ENCODE assay signal across 9 cellular contexts in genomic region chr14:49303952-49304516, GRCh38.
A peak's percentile ranks its signal among the peaks of the same experiment; 100 is the strongest.
DNase-seq lines count a peak whose midpoint lies in the region; FAIRE-seq and TF ChIP-seq lines count a peak whose summit lies in the region.
"Had no signal": no experiment of that assay in that cellular context is flagged by ENCODE, and none has a peak within 500 bp of the region (broad histone marks: within the 10 kb centered on the region; RNA-seq: fewer than 3 reads in every experiment).

No MANE protein-coding gene starts in this region.

- H3K4me3 ChIP-seq in SK-N-MC (no peak overlapping the region), fibroblast of the aortic adventitia (ENCODE audit: low read depth, low read length) (no peak overlapping the region), small intestine (ENCODE audit: low read depth in 1 of 2, low read length in 2 of 2) (no peak overlapping the region)

- H3K9ac ChIP-seq in SK-N-MC (ENCODE audit: insufficient read length), result no peak overlapping the region

- FAIRE-seq in small intestine (lab: Jason Lieb, UNC), result no peak

- no peak overlapping the region for H3K27ac Mint-ChIP-seq in activated CD4-positive, alpha-beta T cell treated with anti-CD3 and anti-CD28 coated beads, Interleukin-2, amount 10 ng/mL, durations not matched to agents 24 days and 14 days

- H3K9me3 ChIP-seq in SK-N-MC (ENCODE audit: low read depth, low read length) (no peaks in the 10 kb centered on the region), small intestine (ENCODE audit: control insufficient read depth, low read depth) (no peaks in the 10 kb centered on the region)

- no peak for TF ChIP-seq CTCF in fibroblast of the aortic adventitia (IDR thresholded peaks at IDR 0.05; ENCODE audit: insufficient read depth, low read length)
- no peak for TF ChIP-seq CTCF in GM13977 (IDR thresholded peaks at IDR 0.05; ENCODE audit: extremely low read depth, insufficient read depth, missing control alignments)

- no peaks in the 10 kb centered on the region for H3K27me3 ChIP-seq in small intestine (ENCODE audit: control insufficient read depth in 2 of 2, insufficient read depth in 2 of 2, low read length in 2 of 2)

- H3K27ac ChIP-seq in SK-N-MC (no peak overlapping the region), small intestine (ENCODE audit: low read depth in 1 of 2, low read length in 1 of 2) (no peak overlapping the region)

- no peaks in the 10 kb centered on the region for H3K4me1 ChIP-seq in small intestine (ENCODE audit: control insufficient read depth in 2 of 2, insufficient read depth in 1 of 2, low read depth in 1 of 2, low read length in 1 of 2)

- DNase-seq in activated CD4-positive, alpha-beta T cell treated with anti-CD3 and anti-CD28 coated beads, Interleukin-2, amount 10 ng/mL, durations not matched to agents 24 days and 14 days, result peak; percentile 68
- DNase-seq in activated CD4-positive, alpha-beta T cell treated with anti-CD3 and anti-CD28 coated beads for 1 hour, result no peak
- DNase-seq in SK-N-MC (ENCODE audit: low read depth, low spot score) (peak; percentile 16), fibroblast of the aortic adventitia (ENCODE audit: low read depth) (peak; percentile 25), small intestine (peak; percentile 1), NCI-H526 treated with DMSO at 0.1 percent for 48 hours (lab: John Stamatoyannopoulos, UW) (no peak), GM13977 (ENCODE audit: low spot score) (no peak)
- no peak for DNase-seq in activated effector memory CD4-positive, alpha-beta T cell treated with Interleukin-2 at 50 U/mL for 16 hours
- DNase-seq: activated CD4-positive, alpha-beta T cell treated with anti-CD3 and anti-CD28 coated beads for 4 hours had no signal

- H3K9me3 Mint-ChIP-seq in activated CD4-positive, alpha-beta T cell treated with anti-CD3 and anti-CD28 coated beads, Interleukin-2, amount 10 ng/mL, durations not matched to agents 24 days and 14 days, result no peaks in the 10 kb centered on the region

- no peaks in the 10 kb centered on the region for H3K27me3 Mint-ChIP-seq in activated CD4-positive, alpha-beta T cell treated with anti-CD3 and anti-CD28 coated beads, Interleukin-2, amount 10 ng/mL, durations not matched to agents 24 days and 14 days

- H3K36me3 ChIP-seq in SK-N-MC (ENCODE audit: insufficient read depth, low read length) (no peaks in the 10 kb centered on the region), small intestine (ENCODE audit: control insufficient read depth in 2 of 2, insufficient read depth in 2 of 2, low read length in 2 of 2) (no peaks in the 10 kb centered on the region)

- no peak overlapping the region for H3K4me3 Mint-ChIP-seq in activated CD4-positive, alpha-beta T cell treated with anti-CD3 and anti-CD28 coated beads, Interleukin-2, amount 10 ng/mL, durations not matched to agents 24 days and 14 days

- no peaks in the 10 kb centered on the region for H3K4me1 Mint-ChIP-seq in activated CD4-positive, alpha-beta T cell treated with anti-CD3 and anti-CD28 coated beads, Interleukin-2, amount 10 ng/mL, durations not matched to agents 24 days and 14 days

- no peaks in the 10 kb centered on the region for H3K36me3 Mint-ChIP-seq in activated CD4-positive, alpha-beta T cell treated with anti-CD3 and anti-CD28 coated beads, Interleukin-2, amount 10 ng/mL, durations not matched to agents 24 days and 14 days (ENCODE audit: low read depth)

- 10 to 26% (median 13%) methylated on average over 5 of the region's 5 CpGs for WGBS in small intestine, 3 donors

- in situ Hi-C loops in GM13977 (cut with MboI; ENCODE audit: low pct_unique_long_range_greater_than_20kb, low sequenced_read_pairs, unreplicated experiment), result no loop called here

- intact Hi-C loops in activated CD4-positive, alpha-beta T cell treated with anti-CD3 and anti-CD28 coated beads, Interleukin-2, amount 10 ng/mL, durations not matched to agents 24 days and 14 days (cut with micrococcal nuclease), result no loop called here

Comparison
In these comparisons a context has a peak if more than half of its experiments do, and no peak if none do; other contexts are left out.
1. DNase-seq: peak in activated CD4-positive, alpha-beta T cell treated with anti-CD3 and anti-CD28 coated beads, Interleukin-2, amount 10 ng/mL, durations not matched to agents 24 days and 14 days (single experiment), SK-N-MC (single experiment), fibroblast of the aortic adventitia (single experiment) and small intestine (single experiment); none in activated CD4-positive, alpha-beta T cell treated with anti-CD3 and anti-CD28 coated beads for 1 hour (single experiment), NCI-H526 treated with DMSO at 0.1 percent for 48 hours (single experiment), activated effector memory CD4-positive, alpha-beta T cell treated with Interleukin-2 at 50 U/mL for 16 hours (single experiment) and GM13977 (single experiment).